Comparison of ENCODE assay signal across 8 cellular contexts in genomic region chr6:28985396-28986164, GRCh38. TPM values are rescaled to one million over a fixed set of nuclear protein-coding genes. Genes with fewer than 3 reads are reported as not detected.
DNase-seq lines count a peak whose midpoint lies in the region; ATAC-seq and TF ChIP-seq lines count a peak whose summit lies in the region.

No MANE protein-coding gene starts in this region.

- DNase-seq in stimulated activated naive CD8-positive, alpha-beta T cell treated with anti-CD3 and anti-CD28 coated beads, Interleukin-15, Interleukin-2, amounts not matched to agents 100 U/mL and 50 U/mL, for 24 hours, result no peak
- peak; percentile 94 for DNase-seq in NCI-H345 (lab: John Stamatoyannopoulos, UW)
- peak; percentile 98 to 99 for DNase-seq in foreskin keratinocyte
- DNase-seq in naive thymus-derived CD4-positive, alpha-beta T cell, result no peak
- DNase-seq in germinal center (ENCODE audit: low spot score), result no peak
- no peak for DNase-seq in GM13976 (ENCODE audit: low spot score)

- peaks cover 51% of the 10 kb centered on the region for H3K27me3 Mint-ChIP-seq in stimulated activated naive CD8-positive, alpha-beta T cell treated with anti-CD3 and anti-CD28 coated beads, Interleukin-15, Interleukin-2, amounts not matched to agents 100 ng/mL and 50 ng/mL, for 24 hours
- no peaks in the 10 kb centered on the region for H3K27me3 Mint-ChIP-seq in activated T-helper 17 cell treated with anti-CD3 and anti-CD28 coated beads, Interleukin-2, amount 50 U/mL, for 72 hours
- peaks cover 0 to 51% (median 19%) of the 10 kb centered on the region in 5 donors for H3K27me3 Mint-ChIP-seq in naive thymus-derived CD4-positive, alpha-beta T cell

- in situ Hi-C loops in GM13976 (cut with MboI; ENCODE audit: low sequenced_read_pairs, unreplicated experiment), result no loop called here

- no peak for TF ChIP-seq CTCF in foreskin keratinocyte (conservative IDR thresholded peaks at IDR 0.05)
- TF ChIP-seq CTCF in GM13976 (IDR thresholded peaks at IDR 0.05; ENCODE audit: borderline replicate concordance, control extremely low read depth, extremely low read depth, insufficient read depth, missing control alignments), result no peak

- peak overlapping the region; percentile 70 for H3K4me3 Mint-ChIP-seq in stimulated activated naive CD8-positive, alpha-beta T cell treated with anti-CD3 and anti-CD28 coated beads, Interleukin-15, Interleukin-2, amounts not matched to agents 100 ng/mL and 50 ng/mL, for 24 hours
- H3K4me3 Mint-ChIP-seq in activated T-helper 17 cell treated with anti-CD3 and anti-CD28 coated beads, Interleukin-2, amount 50 U/mL, for 72 hours, result peak overlapping the region; percentile 72
- peak overlapping the region; percentile 68 to 90 (median 78) for H3K4me3 Mint-ChIP-seq in naive thymus-derived CD4-positive, alpha-beta T cell

- ATAC-seq in stimulated activated naive CD8-positive, alpha-beta T cell treated with anti-CD3 and anti-CD28 coated beads, Interleukin-15, Interleukin-2, amounts not matched to agents 100 U/mL and 50 U/mL, for 24 hours, result no peak
- no peak for ATAC-seq in activated T-helper 17 cell treated with anti-CD3 and anti-CD28 coated beads, Interleukin-2, amount 50 U/mL, for 72 hours (replicated peaks)
- peak; percentile 84 for ATAC-seq in foreskin keratinocyte
- ATAC-seq in naive thymus-derived CD4-positive, alpha-beta T cell, result no peak

- intact Hi-C loops in naive thymus-derived CD4-positive, alpha-beta T cell (cut with micrococcal nuclease), result loop anchor here (10.0 kb wide), 2 partner anchors 121 to 901 kb away; partner anchors contain the start of gene ZNF165 (in 1 of the 2)

- H3K36me3 ChIP-seq in naive thymus-derived CD4-positive, alpha-beta T cell (ENCODE audit: control insufficient read depth in 2 of 3, insufficient read depth in 3 of 3, low read length in 3 of 3), result no peaks in the 10 kb centered on the region

- H3K36me3 Mint-ChIP-seq in stimulated activated naive CD8-positive, alpha-beta T cell treated with anti-CD3 and anti-CD28 coated beads, Interleukin-15, Interleukin-2, amounts not matched to agents 100 ng/mL and 50 ng/mL, for 24 hours (ENCODE audit: low read depth), result peaks cover 6% of the 10 kb centered on the region
- H3K36me3 Mint-ChIP-seq in activated T-helper 17 cell treated with anti-CD3 and anti-CD28 coated beads, Interleukin-2, amount 50 U/mL, for 72 hours (ENCODE audit: low read depth), result peaks cover 16% of the 10 kb centered on the region
- H3K36me3 Mint-ChIP-seq in naive thymus-derived CD4-positive, alpha-beta T cell, result peaks cover 0 to 6% (median 3%) of the 10 kb centered on the region in 5 donors

- POLR2A ChIA-PET in naive thymus-derived CD4-positive, alpha-beta T cell (lab: Charles Lee), result interaction anchor here (0.6 to 2.1 kb wide), 4 partner anchors 29 to 148 kb away, joined by 3 to 8 read pairs (median 4); no protein-coding TSS in a partner anchor

- no peaks in the 10 kb centered on the region for H3K27me3 ChIP-seq in foreskin keratinocyte
- H3K27me3 ChIP-seq in naive thymus-derived CD4-positive, alpha-beta T cell (ENCODE audit: control insufficient read depth in 2 of 2, insufficient read depth in 2 of 2, low read length in 2 of 2), result no peaks in the 10 kb centered on the region

- CTCF ChIA-PET in naive thymus-derived CD4-positive, alpha-beta T cell (lab: Charles Lee), result interaction anchor here (1.3 to 1.6 kb wide), 3 partner anchors 8 to 149 kb away, joined by 3 to 5 read pairs (median 5); no protein-coding TSS in a partner anchor

- H3K27ac Mint-ChIP-seq in stimulated activated naive CD8-positive, alpha-beta T cell treated with anti-CD3 and anti-CD28 coated beads, Interleukin-15, Interleukin-2, amounts not matched to agents 100 ng/mL and 50 ng/mL, for 24 hours, result no peak overlapping the region
- H3K27ac Mint-ChIP-seq in activated T-helper 17 cell treated with anti-CD3 and anti-CD28 coated beads, Interleukin-2, amount 50 U/mL, for 72 hours, result no peak overlapping the region
- H3K27ac Mint-ChIP-seq in naive thymus-derived CD4-positive, alpha-beta T cell, result peak overlapping the region in 3 of 9 donors; percentile 6 to 81 (median 28)

- peak overlapping the region; percentile 88 for H3K27ac ChIP-seq in foreskin keratinocyte
- H3K27ac ChIP-seq in naive thymus-derived CD4-positive, alpha-beta T cell (ENCODE audit: low read depth, low read length), result no peak overlapping the region

- no peaks in the 10 kb centered on the region for H3K9me3 ChIP-seq in naive thymus-derived CD4-positive, alpha-beta T cell (ENCODE audit: control insufficient read depth in 2 of 3, low read length in 3 of 3)

- H3K4me1 Mint-ChIP-seq in stimulated activated naive CD8-positive, alpha-beta T cell treated with anti-CD3 and anti-CD28 coated beads, Interleukin-15, Interleukin-2, amounts not matched to agents 100 ng/mL and 50 ng/mL, for 24 hours (ENCODE audit: low read depth), result peaks cover 52% of the 10 kb centered on the region
- H3K4me1 Mint-ChIP-seq in activated T-helper 17 cell treated with anti-CD3 and anti-CD28 coated beads, Interleukin-2, amount 50 U/mL, for 72 hours, result peaks cover 15% of the 10 kb centered on the region
- peaks cover 19 to 65% (median 56%) of the 10 kb centered on the region in 7 donors for H3K4me1 Mint-ChIP-seq in naive thymus-derived CD4-positive, alpha-beta T cell

- H3K4me1 ChIP-seq in foreskin keratinocyte, result peaks cover 8% of the 10 kb centered on the region
- H3K4me1 ChIP-seq in naive thymus-derived CD4-positive, alpha-beta T cell (ENCODE audit: control insufficient read depth in 2 of 2, insufficient read depth in 2 of 2, low read length in 2 of 2), result peaks cover 7% of the 10 kb centered on the region in 2 donors

- no peaks in the 10 kb centered on the region for H3K9me3 Mint-ChIP-seq in stimulated activated naive CD8-positive, alpha-beta T cell treated with anti-CD3 and anti-CD28 coated beads, Interleukin-15, Interleukin-2, amounts not matched to agents 100 ng/mL and 50 ng/mL, for 24 hours
- no peaks in the 10 kb centered on the region for H3K9me3 Mint-ChIP-seq in activated T-helper 17 cell treated with anti-CD3 and anti-CD28 coated beads, Interleukin-2, amount 50 U/mL, for 72 hours
- H3K9me3 Mint-ChIP-seq in naive thymus-derived CD4-positive, alpha-beta T cell, result peaks cover 0 to 15% (median 2%) of the 10 kb centered on the region in 11 donors

- no peak overlapping the region for H3K4me3 ChIP-seq in naive thymus-derived CD4-positive, alpha-beta T cell (ENCODE audit: low read length)

RNA-seq across cellular contexts. Expression of gene ZNF311, which starts 19.5 kb away (rescaled TPM):
- under 1 TPM; 0.35 to 0.71 TPM for total RNA-seq in activated T-helper 17 cell treated with anti-CD3 and anti-CD28 coated beads, Interleukin-2, amount 50 U/mL, for 72 hours
- total RNA-seq in foreskin keratinocyte, result 2.3 and 3.3 TPM in 2 replicates
- polyA plus RNA-seq in foreskin keratinocyte, result 1.9 TPM in 2 replicates
- total RNA-seq in naive thymus-derived CD4-positive, alpha-beta T cell, result under 1 TPM; 0.22 to 0.73 (median 0.57) TPM
- under 1 TPM; 0.08 to 0.47 TPM for polyA plus RNA-seq in naive thymus-derived CD4-positive, alpha-beta T cell

RNA-seq across cellular contexts. Expression of gene OR2W1, which starts 59.4 kb away (rescaled TPM):
- total RNA-seq in activated T-helper 17 cell treated with anti-CD3 and anti-CD28 coated beads, Interleukin-2, amount 50 U/mL, for 72 hours, result not detected
- not detected in 2 replicates for total RNA-seq in foreskin keratinocyte
- polyA plus RNA-seq in foreskin keratinocyte, result not detected in 2 replicates
- not detected for total RNA-seq in naive thymus-derived CD4-positive, alpha-beta T cell
- polyA plus RNA-seq in naive thymus-derived CD4-positive, alpha-beta T cell, result not detected

Comparison
In these comparisons a context has a peak if more than half of its experiments do, and no peak if none do; other contexts are left out.
1. DNase-seq: peak in NCI-H345 (single experiment) and foreskin keratinocyte (2 of 2); none in stimulated activated naive CD8-positive, alpha-beta T cell treated with anti-CD3 and anti-CD28 coated beads, Interleukin-15, Interleukin-2, amounts not matched to agents 100 U/mL and 50 U/mL, for 24 hours (single experiment), naive thymus-derived CD4-positive, alpha-beta T cell (0 of 9), germinal center (single experiment) and GM13976 (single experiment).
2. Peak in every context shown above with its lines, with median percentiles within 50 percentile points of each other: H3K4me3 Mint-ChIP-seq.